ENCODE assay signal across 1 cellular context in genomic region chr17:4625181-4625601, GRCh38.
TF ChIP-seq lines count a peak whose summit lies in the region.

No MANE protein-coding gene starts in this region.

TF ChIP-seq in WTC11, 78 proteins besides CTCF, POLR2A, EP300 and RAD21 (continued from another document):
- TF ChIP-seq ATF3 (CRISPR knock-in tag; conservative IDR thresholded peaks at IDR 0.05) (no peak), JAZF1 (CRISPR knock-in tag; IDR thresholded peaks at IDR 0.05) (no peak), ETV6 (CRISPR knock-in tag; IDR thresholded peaks at IDR 0.05) (no peak), NFYB (CRISPR knock-in tag; conservative IDR thresholded peaks at IDR 0.05; ENCODE audit: low read depth) (no peak), ZSCAN18 (CRISPR knock-in tag; IDR thresholded peaks at IDR 0.05) (no peak), ZNF281 (CRISPR knock-in tag; IDR thresholded peaks at IDR 0.05) (no peak), ATF6 (CRISPR knock-in tag; IDR thresholded peaks at IDR 0.05) (no peak), ZMAT4 (CRISPR knock-in tag; IDR thresholded peaks at IDR 0.05) (no peak), NFE2L1 (CRISPR knock-in tag; IDR thresholded peaks at IDR 0.05) (no peak), ELF4 (CRISPR knock-in tag; IDR thresholded peaks at IDR 0.05; ENCODE audit: low read depth) (no peak), SMAD3 (CRISPR knock-in tag; IDR thresholded peaks at IDR 0.05; ENCODE audit: borderline replicate concordance) (no peak), ZNF263 (CRISPR knock-in tag; IDR thresholded peaks at IDR 0.05; ENCODE audit: low read depth) (no peak), SMAD4 (CRISPR knock-in tag; IDR thresholded peaks at IDR 0.05) (no peak)
